In genomic region chr1:23149110-23149509, GRCh38 we compare ENCODE assay signal across 1 cellular context.
TF ChIP-seq lines count a peak whose summit lies in the region.

No MANE protein-coding gene starts in this region.

TF ChIP-seq in HepG2, 621 proteins besides CTCF, POLR2A, EP300 and RAD21 (continued from another document and continues in another):
- TF ChIP-seq, protein P1, sequence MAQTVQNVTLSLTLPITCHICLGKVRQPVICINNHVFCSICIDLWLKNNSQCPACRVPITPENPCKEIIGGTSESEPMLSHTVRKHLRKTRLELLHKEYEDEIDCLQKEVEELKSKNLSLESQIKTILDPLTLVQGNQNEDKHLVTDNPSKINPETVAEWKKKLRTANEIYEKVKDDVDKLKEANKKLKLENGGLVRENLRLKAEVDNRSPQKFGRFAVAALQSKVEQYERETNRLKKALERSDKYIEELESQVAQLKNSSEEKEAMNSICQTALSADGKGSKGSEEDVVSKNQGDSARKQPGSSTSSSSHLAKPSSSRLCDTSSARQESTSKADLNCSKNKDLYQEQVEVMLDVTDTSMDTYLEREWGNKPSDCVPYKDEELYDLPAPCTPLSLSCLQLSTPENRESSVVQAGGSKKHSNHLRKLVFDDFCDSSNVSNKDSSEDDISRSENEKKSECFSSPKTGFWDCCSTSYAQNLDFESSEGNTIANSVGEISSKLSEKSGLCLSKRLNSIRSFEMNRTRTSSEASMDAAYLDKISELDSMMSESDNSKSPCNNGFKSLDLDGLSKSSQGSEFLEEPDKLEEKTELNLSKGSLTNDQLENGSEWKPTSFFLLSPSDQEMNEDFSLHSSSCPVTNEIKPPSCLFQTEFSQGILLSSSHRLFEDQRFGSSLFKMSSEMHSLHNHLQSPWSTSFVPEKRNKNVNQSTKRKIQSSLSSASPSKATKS (CRISPR knock-in tag; IDR thresholded peaks at IDR 0.05): no peak
- TF ChIP-seq CHD4 (IDR thresholded peaks at IDR 0.05; ENCODE audit: borderline replicate concordance, low read length) (no peak), FOXC1 (CRISPR knock-in tag; IDR thresholded peaks at IDR 0.05; ENCODE audit: borderline replicate concordance) (no peak), ZNF773 (CRISPR knock-in tag; IDR thresholded peaks at IDR 0.05; ENCODE audit: borderline replicate concordance) (no peak), NFYC (CRISPR knock-in tag; IDR thresholded peaks at IDR 0.05) (no peak), LCORL (IDR thresholded peaks at IDR 0.05) (no peak), LCORL (CRISPR knock-in tag; IDR thresholded peaks at IDR 0.05) (0 out of 2 replicates have a peak, but pooled peaks have one; percentile 20), U2AF2 (IDR thresholded peaks at IDR 0.05; ENCODE audit: low read depth, low read length) (no peak), SOX13 (IDR thresholded peaks at IDR 0.05) (no peak), SOX13 (CRISPR knock-in tag; conservative IDR thresholded peaks at IDR 0.05 in 1 of 2, IDR thresholded peaks at IDR 0.05 in 1 of 2) (peak in 1 of 2 experiments; percentile 36; a peak in 1 of 4 replicates), ZNF652 (CRISPR knock-in tag; IDR thresholded peaks at IDR 0.05; ENCODE audit: borderline replicate concordance, low read depth) (peak; percentile 75; the same call in 1 of the 2 replicates), TARDBP (CRISPR knock-in tag; IDR thresholded peaks at IDR 0.05) (no peak), GMEB1 (CRISPR knock-in tag; IDR thresholded peaks at IDR 0.05; ENCODE audit: borderline replicate concordance) (no peak), REXO4 (CRISPR knock-in tag; IDR thresholded peaks at IDR 0.05; ENCODE audit: borderline replicate concordance) (no peak), ZNF350 (CRISPR knock-in tag; IDR thresholded peaks at IDR 0.05; ENCODE audit: borderline replicate concordance, low read depth) (no peak), FOXP1 (IDR thresholded peaks at IDR 0.05) (no peak), FOXP1 (CRISPR knock-in tag; IDR thresholded peaks at IDR 0.05) (peak; percentile 53; the same call in 1 of the 2 replicates), ZKSCAN1 (IDR thresholded peaks at IDR 0.05; ENCODE audit: low read length) (no peak), CEBPG (CRISPR knock-in tag; IDR thresholded peaks at IDR 0.05) (no peak), TP53 (CRISPR knock-in tag; conservative IDR thresholded peaks at IDR 0.05) (no peak), AFF4 (CRISPR knock-in tag; IDR thresholded peaks at IDR 0.05) (no peak), HNRNPH1 (optimal IDR thresholded peaks at IDR 0.05; ENCODE audit: low read depth, low read length) (no peak), ZNF724P (CRISPR knock-in tag; IDR thresholded peaks at IDR 0.05; ENCODE audit: borderline replicate concordance) (no peak), POLR2G (IDR thresholded peaks at IDR 0.05; ENCODE audit: low read depth, low read length) (0 out of 2 replicates have a peak, but pooled peaks have one; percentile 46), NBN (conservative IDR thresholded peaks at IDR 0.05) (no peak), ZNF644 (CRISPR knock-in tag; IDR thresholded peaks at IDR 0.05; ENCODE audit: low read depth) (peak; percentile 43; the same call in 1 of the 2 replicates), ZNF232 (CRISPR knock-in tag; IDR thresholded peaks at IDR 0.05; ENCODE audit: borderline replicate concordance) (no peak), ZNF530 (CRISPR knock-in tag; IDR thresholded peaks at IDR 0.05; ENCODE audit: low read depth) (no peak), NFIB (CRISPR knock-in tag; IDR thresholded peaks at IDR 0.05; ENCODE audit: borderline replicate concordance) (no peak), ZNF33A (CRISPR knock-in tag; IDR thresholded peaks at IDR 0.05; ENCODE audit: borderline replicate concordance) (no peak)
- TF ChIP-seq, protein P2, sequence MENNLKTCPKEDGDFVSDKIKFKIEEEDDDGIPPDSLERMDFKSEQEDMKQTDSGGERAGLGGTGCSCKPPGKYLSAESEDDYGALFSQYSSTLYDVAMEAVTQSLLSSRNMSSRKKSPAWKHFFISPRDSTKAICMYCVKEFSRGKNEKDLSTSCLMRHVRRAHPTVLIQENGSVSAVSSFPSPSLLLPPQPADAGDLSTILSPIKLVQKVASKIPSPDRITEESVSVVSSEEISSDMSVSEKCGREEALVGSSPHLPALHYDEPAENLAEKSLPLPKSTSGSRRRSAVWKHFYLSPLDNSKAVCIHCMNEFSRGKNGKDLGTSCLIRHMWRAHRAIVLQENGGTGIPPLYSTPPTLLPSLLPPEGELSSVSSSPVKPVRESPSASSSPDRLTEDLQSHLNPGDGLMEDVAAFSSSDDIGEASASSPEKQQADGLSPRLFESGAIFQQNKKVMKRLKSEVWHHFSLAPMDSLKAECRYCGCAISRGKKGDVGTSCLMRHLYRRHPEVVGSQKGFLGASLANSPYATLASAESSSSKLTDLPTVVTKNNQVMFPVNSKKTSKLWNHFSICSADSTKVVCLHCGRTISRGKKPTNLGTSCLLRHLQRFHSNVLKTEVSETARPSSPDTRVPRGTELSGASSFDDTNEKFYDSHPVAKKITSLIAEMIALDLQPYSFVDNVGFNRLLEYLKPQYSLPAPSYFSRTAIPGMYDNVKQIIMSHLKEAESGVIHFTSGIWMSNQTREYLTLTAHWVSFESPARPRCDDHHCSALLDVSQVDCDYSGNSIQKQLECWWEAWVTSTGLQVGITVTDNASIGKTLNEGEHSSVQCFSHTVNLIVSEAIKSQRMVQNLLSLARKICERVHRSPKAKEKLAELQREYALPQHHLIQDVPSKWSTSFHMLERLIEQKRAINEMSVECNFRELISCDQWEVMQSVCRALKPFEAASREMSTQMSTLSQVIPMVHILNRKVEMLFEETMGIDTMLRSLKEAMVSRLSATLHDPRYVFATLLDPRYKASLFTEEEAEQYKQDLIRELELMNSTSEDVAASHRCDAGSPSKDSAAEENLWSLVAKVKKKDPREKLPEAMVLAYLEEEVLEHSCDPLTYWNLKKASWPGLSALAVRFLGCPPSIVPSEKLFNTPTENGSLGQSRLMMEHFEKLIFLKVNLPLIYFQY (CRISPR knock-in tag; IDR thresholded peaks at IDR 0.05; ENCODE audit: borderline replicate concordance): no peak
- TF ChIP-seq, protein P3, sequence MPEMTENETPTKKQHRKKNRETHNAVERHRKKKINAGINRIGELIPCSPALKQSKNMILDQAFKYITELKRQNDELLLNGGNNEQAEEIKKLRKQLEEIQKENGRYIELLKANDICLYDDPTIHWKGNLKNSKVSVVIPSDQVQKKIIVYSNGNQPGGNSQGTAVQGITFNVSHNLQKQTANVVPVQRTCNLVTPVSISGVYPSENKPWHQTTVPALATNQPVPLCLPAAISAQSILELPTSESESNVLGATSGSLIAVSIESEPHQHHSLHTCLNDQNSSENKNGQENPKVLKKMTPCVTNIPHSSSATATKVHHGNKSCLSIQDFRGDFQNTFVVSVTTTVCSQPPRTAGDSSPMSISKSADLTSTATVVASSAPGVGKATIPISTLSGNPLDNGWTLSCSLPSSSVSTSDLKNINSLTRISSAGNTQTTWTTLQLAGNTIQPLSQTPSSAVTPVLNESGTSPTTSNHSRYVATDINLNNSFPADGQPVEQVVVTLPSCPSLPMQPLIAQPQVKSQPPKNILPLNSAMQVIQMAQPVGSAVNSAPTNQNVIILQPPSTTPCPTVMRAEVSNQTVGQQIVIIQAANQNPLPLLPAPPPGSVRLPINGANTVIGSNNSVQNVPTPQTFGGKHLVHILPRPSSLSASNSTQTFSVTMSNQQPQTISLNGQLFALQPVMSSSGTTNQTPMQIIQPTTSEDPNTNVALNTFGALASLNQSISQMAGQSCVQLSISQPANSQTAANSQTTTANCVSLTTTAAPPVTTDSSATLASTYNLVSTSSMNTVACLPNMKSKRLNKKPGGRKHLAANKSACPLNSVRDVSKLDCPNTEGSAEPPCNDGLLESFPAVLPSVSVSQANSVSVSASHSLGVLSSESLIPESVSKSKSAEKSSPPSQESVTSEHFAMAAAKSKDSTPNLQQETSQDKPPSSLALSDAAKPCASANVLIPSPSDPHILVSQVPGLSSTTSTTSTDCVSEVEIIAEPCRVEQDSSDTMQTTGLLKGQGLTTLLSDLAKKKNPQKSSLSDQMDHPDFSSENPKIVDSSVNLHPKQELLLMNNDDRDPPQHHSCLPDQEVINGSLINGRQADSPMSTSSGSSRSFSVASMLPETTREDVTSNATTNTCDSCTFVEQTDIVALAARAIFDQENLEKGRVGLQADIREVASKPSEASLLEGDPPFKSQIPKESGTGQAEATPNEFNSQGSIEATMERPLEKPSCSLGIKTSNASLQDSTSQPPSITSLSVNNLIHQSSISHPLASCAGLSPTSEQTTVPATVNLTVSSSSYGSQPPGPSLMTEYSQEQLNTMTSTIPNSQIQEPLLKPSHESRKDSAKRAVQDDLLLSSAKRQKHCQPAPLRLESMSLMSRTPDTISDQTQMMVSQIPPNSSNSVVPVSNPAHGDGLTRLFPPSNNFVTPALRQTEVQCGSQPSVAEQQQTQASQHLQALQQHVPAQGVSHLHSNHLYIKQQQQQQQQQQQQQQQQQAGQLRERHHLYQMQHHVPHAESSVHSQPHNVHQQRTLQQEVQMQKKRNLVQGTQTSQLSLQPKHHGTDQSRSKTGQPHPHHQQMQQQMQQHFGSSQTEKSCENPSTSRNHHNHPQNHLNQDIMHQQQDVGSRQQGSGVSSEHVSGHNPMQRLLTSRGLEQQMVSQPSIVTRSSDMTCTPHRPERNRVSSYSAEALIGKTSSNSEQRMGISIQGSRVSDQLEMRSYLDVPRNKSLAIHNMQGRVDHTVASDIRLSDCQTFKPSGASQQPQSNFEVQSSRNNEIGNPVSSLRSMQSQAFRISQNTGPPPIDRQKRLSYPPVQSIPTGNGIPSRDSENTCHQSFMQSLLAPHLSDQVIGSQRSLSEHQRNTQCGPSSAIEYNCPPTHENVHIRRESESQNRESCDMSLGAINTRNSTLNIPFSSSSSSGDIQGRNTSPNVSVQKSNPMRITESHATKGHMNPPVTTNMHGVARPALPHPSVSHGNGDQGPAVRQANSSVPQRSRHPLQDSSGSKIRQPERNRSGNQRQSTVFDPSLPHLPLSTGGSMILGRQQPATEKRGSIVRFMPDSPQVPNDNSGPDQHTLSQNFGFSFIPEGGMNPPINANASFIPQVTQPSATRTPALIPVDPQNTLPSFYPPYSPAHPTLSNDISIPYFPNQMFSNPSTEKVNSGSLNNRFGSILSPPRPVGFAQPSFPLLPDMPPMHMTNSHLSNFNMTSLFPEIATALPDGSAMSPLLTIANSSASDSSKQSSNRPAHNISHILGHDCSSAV (CRISPR knock-in tag; IDR thresholded peaks at IDR 0.05; ENCODE audit: borderline replicate concordance): no peak
- TF ChIP-seq, protein P4, sequence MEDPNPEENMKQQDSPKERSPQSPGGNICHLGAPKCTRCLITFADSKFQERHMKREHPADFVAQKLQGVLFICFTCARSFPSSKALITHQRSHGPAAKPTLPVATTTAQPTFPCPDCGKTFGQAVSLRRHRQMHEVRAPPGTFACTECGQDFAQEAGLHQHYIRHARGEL (CRISPR knock-in tag; IDR thresholded peaks at IDR 0.05): no peak
- TF ChIP-seq, protein P5, sequence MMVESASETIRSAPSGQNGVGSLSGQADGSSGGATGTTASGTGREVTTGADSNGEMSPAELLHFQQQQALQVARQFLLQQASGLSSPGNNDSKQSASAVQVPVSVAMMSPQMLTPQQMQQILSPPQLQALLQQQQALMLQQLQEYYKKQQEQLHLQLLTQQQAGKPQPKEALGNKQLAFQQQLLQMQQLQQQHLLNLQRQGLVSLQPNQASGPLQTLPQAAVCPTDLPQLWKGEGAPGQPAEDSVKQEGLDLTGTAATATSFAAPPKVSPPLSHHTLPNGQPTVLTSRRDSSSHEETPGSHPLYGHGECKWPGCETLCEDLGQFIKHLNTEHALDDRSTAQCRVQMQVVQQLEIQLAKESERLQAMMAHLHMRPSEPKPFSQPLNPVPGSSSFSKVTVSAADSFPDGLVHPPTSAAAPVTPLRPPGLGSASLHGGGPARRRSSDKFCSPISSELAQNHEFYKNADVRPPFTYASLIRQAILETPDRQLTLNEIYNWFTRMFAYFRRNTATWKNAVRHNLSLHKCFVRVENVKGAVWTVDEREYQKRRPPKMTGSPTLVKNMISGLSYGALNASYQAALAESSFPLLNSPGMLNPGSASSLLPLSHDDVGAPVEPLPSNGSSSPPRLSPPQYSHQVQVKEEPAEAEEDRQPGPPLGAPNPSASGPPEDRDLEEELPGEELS (CRISPR knock-in tag; IDR thresholded peaks at IDR 0.05): peak; percentile 55
